ENCODE assay signal across 17 cellular contexts in the genomic region with DNA sequence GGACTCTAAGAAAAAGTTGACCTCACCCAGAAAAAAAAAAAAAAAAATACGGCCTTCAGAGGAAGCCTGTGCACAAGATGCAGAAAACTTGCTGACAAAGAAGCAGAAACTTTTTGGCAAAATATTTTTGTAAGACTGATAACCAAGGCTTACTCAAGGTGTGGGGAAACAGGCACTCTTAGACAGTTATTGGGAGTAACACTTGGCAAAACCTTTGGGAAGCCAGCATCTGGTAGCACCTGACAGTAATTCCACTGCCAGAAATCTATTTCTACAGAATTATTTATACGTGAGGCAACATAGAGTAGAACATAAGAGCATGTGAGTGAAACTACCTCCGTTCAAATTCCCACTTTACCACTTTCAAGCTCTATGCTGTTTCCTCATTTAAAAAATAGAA. TPM values are rescaled to one million over a fixed set of nuclear protein-coding genes. Genes with fewer than 3 reads are reported as not detected.
DNase-seq lines count a peak whose midpoint lies in the region; ATAC-seq lines count a peak whose summit lies in the region.
"Had no signal": no experiment of that assay in that cellular context is flagged by ENCODE, and none has a peak within 500 bp of the region (broad histone marks: within the 10 kb centered on the region; RNA-seq: fewer than 3 reads in every experiment).

No MANE protein-coding gene starts in this region.

- H3K9me3 Mint-ChIP-seq in activated naive CD4-positive, alpha-beta T cell treated with anti-CD3 and anti-CD28 coated beads, Interleukin-2, amount 50 U/mL, for 24 hours = no peaks in the 10 kb centered on the region
- H3K9me3 Mint-ChIP-seq in T-cell = no peaks in the 10 kb centered on the region
- H3K9me3 Mint-ChIP-seq in memory B cell = no peaks in the 10 kb centered on the region

- POLR2A ChIA-PET in T-cell (lab: Charles Lee) = no interaction called here

- peak overlapping the region; percentile 43 for H3K27ac Mint-ChIP-seq in activated naive CD4-positive, alpha-beta T cell treated with anti-CD3 and anti-CD28 coated beads, Interleukin-2, amount 50 U/mL, for 24 hours
- H3K27ac Mint-ChIP-seq in T-cell (peak overlapping the region; percentile 34 to 40), memory B cell (peak overlapping the region; percentile 83)
- H3K27ac Mint-ChIP-seq: CD14-positive monocyte had no signal

- no peak for DNase-seq in activated naive CD4-positive, alpha-beta T cell treated with Interleukin-2 at 50 U/mL for 16 hours
- DNase-seq in T-cell = no peak
- DNase-seq in memory B cell (ENCODE audit: low spot score in 2 of 2) = no peak
- no peak for DNase-seq in 8988T
- no peak for DNase-seq in NCI-H1105 (lab: John Stamatoyannopoulos, UW)
- no peak for DNase-seq in midbrain (lab: John Stamatoyannopoulos, UW)
- DNase-seq: Caco-2, DMS153, HCEC 1CT, NCI-H1105 treated with DMSO at 0.1 percent for 48 hours, NCI-H187, NCI-H446, NCI-H748 treated with DMSO at 0.1 percent for 48 hours, OCI-M1, SHP77 treated with DMSO at 0.1 percent for 48 hours had no signal

- no peaks in the 10 kb centered on the region for H3K27me3 Mint-ChIP-seq in activated naive CD4-positive, alpha-beta T cell treated with anti-CD3 and anti-CD28 coated beads, Interleukin-2, amount 50 U/mL, for 24 hours
- H3K27me3 Mint-ChIP-seq in T-cell = no peaks in the 10 kb centered on the region
- H3K27me3 Mint-ChIP-seq in memory B cell = no peaks in the 10 kb centered on the region

- CTCF ChIA-PET in T-cell (lab: Charles Lee) = interaction anchor here in 1 of 2 donors (0.6 to 1.5 kb wide), 3 partner anchors 11 to 318 kb away, joined by 4 to 8 read pairs (median 5); a partner anchor contains a TSS

- ATAC-seq in T-cell (replicated peaks in 1 of 4) (no peak), memory B cell (ENCODE audit: low read depth) (no peak)

- no peak overlapping the region for H3K4me3 Mint-ChIP-seq in activated naive CD4-positive, alpha-beta T cell treated with anti-CD3 and anti-CD28 coated beads, Interleukin-2, amount 50 U/mL, for 24 hours
- no peak overlapping the region for H3K4me3 Mint-ChIP-seq in T-cell
- H3K4me3 Mint-ChIP-seq in memory B cell = no peak overlapping the region
- H3K4me3 Mint-ChIP-seq: CD14-positive monocyte had no signal

- H3K4me1 Mint-ChIP-seq in activated naive CD4-positive, alpha-beta T cell treated with anti-CD3 and anti-CD28 coated beads, Interleukin-2, amount 50 U/mL, for 24 hours = peaks cover 51% of the 10 kb centered on the region
- H3K4me1 Mint-ChIP-seq in T-cell (peaks cover 22 to 43% (median 35%) of the 10 kb centered on the region in 3 donors), memory B cell (peaks cover 18% of the 10 kb centered on the region)

- peaks cover 35% of the 10 kb centered on the region for H3K36me3 Mint-ChIP-seq in activated naive CD4-positive, alpha-beta T cell treated with anti-CD3 and anti-CD28 coated beads, Interleukin-2, amount 50 U/mL, for 24 hours
- peaks cover 49% of the 10 kb centered on the region for H3K36me3 Mint-ChIP-seq in T-cell
- H3K36me3 Mint-ChIP-seq in memory B cell = peaks cover 25% of the 10 kb centered on the region

RNA-seq across cellular contexts. Expression of a gene that starts 22.4 kb away (rescaled TPM):
- total RNA-seq in T-cell = 10 to 100 TPM; 10.6 to 18.2 (median 14.8) TPM

RNA-seq across cellular contexts. Expression of a gene that starts 54.2 kb away (rescaled TPM):
- total RNA-seq in T-cell = under 1 TPM in 2 of 5 donors, not detected in 3; 0.43 to 0.99 TPM
